In the genomic region with DNA sequence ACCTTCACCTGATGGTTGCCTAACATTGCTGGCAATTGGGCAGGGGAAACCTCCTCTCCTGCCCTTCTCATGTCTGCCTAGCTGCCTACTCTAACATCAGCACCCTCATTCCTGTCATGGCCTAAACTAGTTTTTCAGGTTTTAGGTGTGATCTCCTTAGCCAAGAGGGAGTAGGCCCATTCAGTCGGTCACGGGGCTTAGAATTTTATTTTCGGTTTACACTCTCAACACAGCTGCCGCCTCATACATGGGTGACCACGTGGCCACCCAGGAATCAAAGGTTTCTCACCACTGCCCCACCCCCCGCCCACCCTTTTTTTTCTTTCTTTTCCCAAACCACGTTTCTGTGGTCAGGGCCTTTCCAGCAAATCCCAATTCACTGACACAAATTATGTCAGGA, we compare ENCODE assay signal across 1 cellular context.
TF ChIP-seq lines count a peak whose summit lies in the region.

No MANE protein-coding gene starts in this region.

TF ChIP-seq in K562, 482 proteins besides CTCF, POLR2A, EP300 and RAD21 (continued from another document and continues in another):
- TF ChIP-seq TCF7 (IDR thresholded peaks at IDR 0.05; ENCODE audit: borderline replicate concordance) = no peak
- no peak for TF ChIP-seq ZNF436 (CRISPR knock-in tag; IDR thresholded peaks at IDR 0.05)
- TF ChIP-seq, protein P1, sequence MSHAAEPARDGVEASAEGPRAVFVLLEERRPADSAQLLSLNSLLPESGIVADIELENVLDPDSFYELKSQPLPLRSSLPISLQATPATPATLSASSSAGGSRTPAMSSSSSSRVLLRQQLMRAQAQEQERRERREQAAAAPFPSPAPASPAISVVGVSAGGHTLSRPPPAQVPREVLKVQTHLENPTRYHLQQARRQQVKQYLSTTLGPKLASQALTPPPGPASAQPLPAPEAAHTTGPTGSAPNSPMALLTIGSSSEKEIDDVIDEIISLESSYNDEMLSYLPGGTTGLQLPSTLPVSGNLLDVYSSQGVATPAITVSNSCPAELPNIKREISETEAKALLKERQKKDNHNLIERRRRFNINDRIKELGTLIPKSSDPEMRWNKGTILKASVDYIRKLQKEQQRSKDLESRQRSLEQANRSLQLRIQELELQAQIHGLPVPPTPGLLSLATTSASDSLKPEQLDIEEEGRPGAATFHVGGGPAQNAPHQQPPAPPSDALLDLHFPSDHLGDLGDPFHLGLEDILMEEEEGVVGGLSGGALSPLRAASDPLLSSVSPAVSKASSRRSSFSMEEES (CRISPR knock-in tag; IDR thresholded peaks at IDR 0.05) = no peak
- TF ChIP-seq ADNP (tag; IDR thresholded peaks at IDR 0.05) = no peak
- TF ChIP-seq TBL1XR1 (IDR thresholded peaks at IDR 0.05; ENCODE audit: low read length in 2 of 2) = no peak
- no peak for TF ChIP-seq RB1 (IDR thresholded peaks at IDR 0.05; ENCODE audit: low read depth)
- no peak for TF ChIP-seq SIRT6 (IDR thresholded peaks at IDR 0.05; ENCODE audit: low read depth, low read length)
- TF ChIP-seq EGR1 (conservative IDR thresholded peaks at IDR 0.05) = peak; percentile 61
- TF ChIP-seq MYC (IDR thresholded peaks at IDR 0.05; ENCODE audit: low read depth, low read length) = peak; percentile 83
- no peak for TF ChIP-seq MYC (CRISPR knock-in tag; IDR thresholded peaks at IDR 0.05; ENCODE audit: borderline replicate concordance, low read depth)
- no peak for TF ChIP-seq GATAD2A (IDR thresholded peaks at IDR 0.05)
- TF ChIP-seq, protein P2, sequence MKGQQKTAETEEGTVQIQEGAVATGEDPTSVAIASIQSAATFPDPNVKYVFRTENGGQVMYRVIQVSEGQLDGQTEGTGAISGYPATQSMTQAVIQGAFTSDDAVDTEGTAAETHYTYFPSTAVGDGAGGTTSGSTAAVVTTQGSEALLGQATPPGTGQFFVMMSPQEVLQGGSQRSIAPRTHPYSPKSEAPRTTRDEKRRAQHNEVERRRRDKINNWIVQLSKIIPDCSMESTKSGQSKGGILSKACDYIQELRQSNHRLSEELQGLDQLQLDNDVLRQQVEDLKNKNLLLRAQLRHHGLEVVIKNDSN (CRISPR knock-in tag; IDR thresholded peaks at IDR 0.05) = peak; percentile 41
- TF ChIP-seq, protein P3, sequence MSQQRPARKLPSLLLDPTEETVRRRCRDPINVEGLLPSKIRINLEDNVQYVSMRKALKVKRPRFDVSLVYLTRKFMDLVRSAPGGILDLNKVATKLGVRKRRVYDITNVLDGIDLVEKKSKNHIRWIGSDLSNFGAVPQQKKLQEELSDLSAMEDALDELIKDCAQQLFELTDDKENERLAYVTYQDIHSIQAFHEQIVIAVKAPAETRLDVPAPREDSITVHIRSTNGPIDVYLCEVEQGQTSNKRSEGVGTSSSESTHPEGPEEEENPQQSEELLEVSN (IDR thresholded peaks at IDR 0.05; ENCODE audit: borderline replicate concordance in 1 of 2, extremely low read depth in 1 of 2, insufficient read depth in 1 of 2, insufficient read length in 1 of 2, low read depth in 1 of 2, low read length in 1 of 2, poor library complexity in 1 of 2, severe bottlenecking in 1 of 2) = peak in 1 of 2 experiments; percentile 52
- TF ChIP-seq, protein P4, sequence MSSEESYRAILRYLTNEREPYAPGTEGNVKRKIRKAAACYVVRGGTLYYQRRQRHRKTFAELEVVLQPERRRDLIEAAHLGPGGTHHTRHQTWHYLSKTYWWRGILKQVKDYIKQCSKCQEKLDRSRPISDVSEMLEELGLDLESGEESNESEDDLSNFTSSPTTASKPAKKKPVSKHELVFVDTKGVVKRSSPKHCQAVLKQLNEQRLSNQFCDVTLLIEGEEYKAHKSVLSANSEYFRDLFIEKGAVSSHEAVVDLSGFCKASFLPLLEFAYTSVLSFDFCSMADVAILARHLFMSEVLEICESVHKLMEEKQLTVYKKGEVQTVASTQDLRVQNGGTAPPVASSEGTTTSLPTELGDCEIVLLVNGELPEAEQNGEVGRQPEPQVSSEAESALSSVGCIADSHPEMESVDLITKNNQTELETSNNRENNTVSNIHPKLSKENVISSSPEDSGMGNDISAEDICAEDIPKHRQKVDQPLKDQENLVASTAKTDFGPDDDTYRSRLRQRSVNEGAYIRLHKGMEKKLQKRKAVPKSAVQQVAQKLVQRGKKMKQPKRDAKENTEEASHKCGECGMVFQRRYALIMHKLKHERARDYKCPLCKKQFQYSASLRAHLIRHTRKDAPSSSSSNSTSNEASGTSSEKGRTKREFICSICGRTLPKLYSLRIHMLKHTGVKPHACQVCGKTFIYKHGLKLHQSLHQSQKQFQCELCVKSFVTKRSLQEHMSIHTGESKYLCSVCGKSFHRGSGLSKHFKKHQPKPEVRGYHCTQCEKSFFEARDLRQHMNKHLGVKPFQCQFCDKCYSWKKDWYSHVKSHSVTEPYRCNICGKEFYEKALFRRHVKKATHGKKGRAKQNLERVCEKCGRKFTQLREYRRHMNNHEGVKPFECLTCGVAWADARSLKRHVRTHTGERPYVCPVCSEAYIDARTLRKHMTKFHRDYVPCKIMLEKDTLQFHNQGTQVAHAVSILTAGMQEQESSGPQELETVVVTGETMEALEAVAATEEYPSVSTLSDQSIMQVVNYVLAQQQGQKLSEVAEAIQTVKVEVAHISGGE (CRISPR knock-in tag; IDR thresholded peaks at IDR 0.05) = peak in 1 of 3 experiments; percentile 39; a peak in 1 of 6 replicates
- peak; percentile 29 for TF ChIP-seq EP400 (IDR thresholded peaks at IDR 0.05)
- TF ChIP-seq, protein P5, sequence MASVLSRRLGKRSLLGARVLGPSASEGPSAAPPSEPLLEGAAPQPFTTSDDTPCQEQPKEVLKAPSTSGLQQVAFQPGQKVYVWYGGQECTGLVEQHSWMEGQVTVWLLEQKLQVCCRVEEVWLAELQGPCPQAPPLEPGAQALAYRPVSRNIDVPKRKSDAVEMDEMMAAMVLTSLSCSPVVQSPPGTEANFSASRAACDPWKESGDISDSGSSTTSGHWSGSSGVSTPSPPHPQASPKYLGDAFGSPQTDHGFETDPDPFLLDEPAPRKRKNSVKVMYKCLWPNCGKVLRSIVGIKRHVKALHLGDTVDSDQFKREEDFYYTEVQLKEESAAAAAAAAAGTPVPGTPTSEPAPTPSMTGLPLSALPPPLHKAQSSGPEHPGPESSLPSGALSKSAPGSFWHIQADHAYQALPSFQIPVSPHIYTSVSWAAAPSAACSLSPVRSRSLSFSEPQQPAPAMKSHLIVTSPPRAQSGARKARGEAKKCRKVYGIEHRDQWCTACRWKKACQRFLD (CRISPR knock-in tag; IDR thresholded peaks at IDR 0.05) = 0 out of 2 replicates have a peak, but pooled peaks have one; percentile 22
- TF ChIP-seq, protein P6, sequence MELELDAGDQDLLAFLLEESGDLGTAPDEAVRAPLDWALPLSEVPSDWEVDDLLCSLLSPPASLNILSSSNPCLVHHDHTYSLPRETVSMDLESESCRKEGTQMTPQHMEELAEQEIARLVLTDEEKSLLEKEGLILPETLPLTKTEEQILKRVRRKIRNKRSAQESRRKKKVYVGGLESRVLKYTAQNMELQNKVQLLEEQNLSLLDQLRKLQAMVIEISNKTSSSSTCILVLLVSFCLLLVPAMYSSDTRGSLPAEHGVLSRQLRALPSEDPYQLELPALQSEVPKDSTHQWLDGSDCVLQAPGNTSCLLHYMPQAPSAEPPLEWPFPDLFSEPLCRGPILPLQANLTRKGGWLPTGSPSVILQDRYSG (tag; conservative IDR thresholded peaks at IDR 0.05; ENCODE audit: low read depth) = peak; percentile 56; the same call in 1 of the 2 replicates
- TF ChIP-seq, protein P7, sequence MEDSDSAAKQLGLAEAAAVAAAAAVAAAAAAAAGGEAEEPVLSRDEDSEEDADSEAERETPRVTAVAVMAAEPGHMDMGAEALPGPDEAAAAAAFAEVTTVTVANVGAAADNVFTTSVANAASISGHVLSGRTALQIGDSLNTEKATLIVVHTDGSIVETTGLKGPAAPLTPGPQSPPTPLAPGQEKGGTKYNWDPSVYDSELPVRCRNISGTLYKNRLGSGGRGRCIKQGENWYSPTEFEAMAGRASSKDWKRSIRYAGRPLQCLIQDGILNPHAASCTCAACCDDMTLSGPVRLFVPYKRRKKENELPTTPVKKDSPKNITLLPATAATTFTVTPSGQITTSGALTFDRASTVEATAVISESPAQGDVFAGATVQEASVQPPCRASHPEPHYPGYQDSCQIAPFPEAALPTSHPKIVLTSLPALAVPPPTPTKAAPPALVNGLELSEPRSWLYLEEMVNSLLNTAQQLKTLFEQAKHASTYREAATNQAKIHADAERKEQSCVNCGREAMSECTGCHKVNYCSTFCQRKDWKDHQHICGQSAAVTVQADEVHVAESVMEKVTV (CRISPR knock-in tag; IDR thresholded peaks at IDR 0.05) = no peak
- no peak for TF ChIP-seq KDM1A (IDR thresholded peaks at IDR 0.05)
- TF ChIP-seq PHF8 (IDR thresholded peaks at IDR 0.05; ENCODE audit: borderline replicate concordance, low read length) = no peak
- no peak for TF ChIP-seq ZNF324 (CRISPR knock-in tag; IDR thresholded peaks at IDR 0.05)
- peak; percentile 58; the same call in 1 of the 2 replicates for TF ChIP-seq MXI1 (IDR thresholded peaks at IDR 0.05; ENCODE audit: low read depth, low read length)
- TF ChIP-seq PHF21A (IDR thresholded peaks at IDR 0.05; ENCODE audit: borderline replicate concordance, low read depth) = no peak
- TF ChIP-seq, protein P8, sequence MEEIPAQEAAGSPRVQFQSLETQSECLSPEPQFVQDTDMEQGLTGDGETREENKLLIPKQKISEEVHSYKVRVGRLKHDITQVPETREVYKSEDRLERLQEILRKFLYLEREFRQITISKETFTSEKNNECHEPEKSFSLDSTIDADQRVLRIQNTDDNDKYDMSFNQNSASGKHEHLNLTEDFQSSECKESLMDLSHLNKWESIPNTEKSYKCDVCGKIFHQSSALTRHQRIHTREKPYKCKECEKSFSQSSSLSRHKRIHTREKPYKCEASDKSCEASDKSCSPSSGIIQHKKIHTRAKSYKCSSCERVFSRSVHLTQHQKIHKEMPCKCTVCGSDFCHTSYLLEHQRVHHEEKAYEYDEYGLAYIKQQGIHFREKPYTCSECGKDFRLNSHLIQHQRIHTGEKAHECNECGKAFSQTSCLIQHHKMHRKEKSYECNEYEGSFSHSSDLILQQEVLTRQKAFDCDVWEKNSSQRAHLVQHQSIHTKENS (CRISPR knock-in tag; IDR thresholded peaks at IDR 0.05) = no peak
- TF ChIP-seq, protein P9, sequence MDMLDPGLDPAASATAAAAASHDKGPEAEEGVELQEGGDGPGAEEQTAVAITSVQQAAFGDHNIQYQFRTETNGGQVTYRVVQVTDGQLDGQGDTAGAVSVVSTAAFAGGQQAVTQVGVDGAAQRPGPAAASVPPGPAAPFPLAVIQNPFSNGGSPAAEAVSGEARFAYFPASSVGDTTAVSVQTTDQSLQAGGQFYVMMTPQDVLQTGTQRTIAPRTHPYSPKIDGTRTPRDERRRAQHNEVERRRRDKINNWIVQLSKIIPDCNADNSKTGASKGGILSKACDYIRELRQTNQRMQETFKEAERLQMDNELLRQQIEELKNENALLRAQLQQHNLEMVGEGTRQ (CRISPR knock-in tag; IDR thresholded peaks at IDR 0.05) = peak; percentile 50
- TF ChIP-seq, protein P10, sequence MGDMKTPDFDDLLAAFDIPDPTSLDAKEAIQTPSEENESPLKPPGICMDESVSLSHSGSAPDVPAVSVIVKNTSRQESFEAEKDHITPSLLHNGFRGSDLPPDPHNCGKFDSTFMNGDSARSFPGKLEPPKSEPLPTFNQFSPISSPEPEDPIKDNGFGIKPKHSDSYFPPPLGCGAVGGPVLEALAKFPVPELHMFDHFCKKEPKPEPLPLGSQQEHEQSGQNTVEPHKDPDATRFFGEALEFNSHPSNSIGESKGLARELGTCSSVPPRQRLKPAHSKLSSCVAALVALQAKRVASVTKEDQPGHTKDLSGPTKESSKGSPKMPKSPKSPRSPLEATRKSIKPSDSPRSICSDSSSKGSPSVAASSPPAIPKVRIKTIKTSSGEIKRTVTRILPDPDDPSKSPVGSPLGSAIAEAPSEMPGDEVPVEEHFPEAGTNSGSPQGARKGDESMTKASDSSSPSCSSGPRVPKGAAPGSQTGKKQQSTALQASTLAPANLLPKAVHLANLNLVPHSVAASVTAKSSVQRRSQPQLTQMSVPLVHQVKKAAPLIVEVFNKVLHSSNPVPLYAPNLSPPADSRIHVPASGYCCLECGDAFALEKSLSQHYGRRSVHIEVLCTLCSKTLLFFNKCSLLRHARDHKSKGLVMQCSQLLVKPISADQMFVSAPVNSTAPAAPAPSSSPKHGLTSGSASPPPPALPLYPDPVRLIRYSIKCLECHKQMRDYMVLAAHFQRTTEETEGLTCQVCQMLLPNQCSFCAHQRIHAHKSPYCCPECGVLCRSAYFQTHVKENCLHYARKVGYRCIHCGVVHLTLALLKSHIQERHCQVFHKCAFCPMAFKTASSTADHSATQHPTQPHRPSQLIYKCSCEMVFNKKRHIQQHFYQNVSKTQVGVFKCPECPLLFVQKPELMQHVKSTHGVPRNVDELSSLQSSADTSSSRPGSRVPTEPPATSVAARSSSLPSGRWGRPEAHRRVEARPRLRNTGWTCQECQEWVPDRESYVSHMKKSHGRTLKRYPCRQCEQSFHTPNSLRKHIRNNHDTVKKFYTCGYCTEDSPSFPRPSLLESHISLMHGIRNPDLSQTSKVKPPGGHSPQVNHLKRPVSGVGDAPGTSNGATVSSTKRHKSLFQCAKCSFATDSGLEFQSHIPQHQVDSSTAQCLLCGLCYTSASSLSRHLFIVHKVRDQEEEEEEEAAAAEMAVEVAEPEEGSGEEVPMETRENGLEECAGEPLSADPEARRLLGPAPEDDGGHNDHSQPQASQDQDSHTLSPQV (IDR thresholded peaks at IDR 0.05) = peak; percentile 64
- no peak for TF ChIP-seq FOS (IDR thresholded peaks at IDR 0.05; ENCODE audit: extremely low read depth, insufficient read length)
- TF ChIP-seq, protein P11, sequence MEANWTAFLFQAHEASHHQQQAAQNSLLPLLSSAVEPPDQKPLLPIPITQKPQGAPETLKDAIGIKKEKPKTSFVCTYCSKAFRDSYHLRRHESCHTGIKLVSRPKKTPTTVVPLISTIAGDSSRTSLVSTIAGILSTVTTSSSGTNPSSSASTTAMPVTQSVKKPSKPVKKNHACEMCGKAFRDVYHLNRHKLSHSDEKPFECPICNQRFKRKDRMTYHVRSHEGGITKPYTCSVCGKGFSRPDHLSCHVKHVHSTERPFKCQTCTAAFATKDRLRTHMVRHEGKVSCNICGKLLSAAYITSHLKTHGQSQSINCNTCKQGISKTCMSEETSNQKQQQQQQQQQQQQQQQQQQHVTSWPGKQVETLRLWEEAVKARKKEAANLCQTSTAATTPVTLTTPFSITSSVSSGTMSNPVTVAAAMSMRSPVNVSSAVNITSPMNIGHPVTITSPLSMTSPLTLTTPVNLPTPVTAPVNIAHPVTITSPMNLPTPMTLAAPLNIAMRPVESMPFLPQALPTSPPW (CRISPR knock-in tag; IDR thresholded peaks at IDR 0.05) = peak; percentile 37; the same call in 1 of the 2 replicates
- TF ChIP-seq, protein P12, sequence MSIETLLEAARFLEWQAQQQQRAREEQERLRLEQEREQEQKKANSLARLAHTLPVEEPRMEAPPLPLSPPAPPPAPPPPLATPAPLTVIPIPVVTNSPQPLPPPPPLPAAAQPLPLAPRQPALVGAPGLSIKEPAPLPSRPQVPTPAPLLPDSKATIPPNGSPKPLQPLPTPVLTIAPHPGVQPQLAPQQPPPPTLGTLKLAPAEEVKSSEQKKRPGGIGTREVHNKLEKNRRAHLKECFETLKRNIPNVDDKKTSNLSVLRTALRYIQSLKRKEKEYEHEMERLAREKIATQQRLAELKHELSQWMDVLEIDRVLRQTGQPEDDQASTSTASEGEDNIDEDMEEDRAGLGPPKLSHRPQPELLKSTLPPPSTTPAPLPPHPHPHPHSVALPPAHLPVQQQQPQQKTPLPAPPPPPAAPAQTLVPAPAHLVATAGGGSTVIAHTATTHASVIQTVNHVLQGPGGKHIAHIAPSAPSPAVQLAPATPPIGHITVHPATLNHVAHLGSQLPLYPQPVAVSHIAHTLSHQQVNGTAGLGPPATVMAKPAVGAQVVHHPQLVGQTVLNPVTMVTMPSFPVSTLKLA (conservative IDR thresholded peaks at IDR 0.05) = peak; percentile 71 to 78
- TF ChIP-seq MAFF (IDR thresholded peaks at IDR 0.05; ENCODE audit: low read length) = no peak
- TF ChIP-seq ZNF384 (IDR thresholded peaks at IDR 0.05; ENCODE audit: low read depth, low read length) = peak; percentile 32; the same call in 1 of the 2 replicates
